16 cellular contexts compared by ENCODE assay signal in genomic region chr19:29590278-29590677, GRCh38. TPM values are rescaled to one million over a fixed set of nuclear protein-coding genes. Genes with fewer than 3 reads are reported as not detected.
DNase-seq lines count a peak whose midpoint lies in the region; ATAC-seq and TF ChIP-seq lines count a peak whose summit lies in the region.
"Had no signal": no experiment of that assay in that cellular context is flagged by ENCODE, and none has a peak within 500 bp of the region (broad histone marks: within the 10 kb centered on the region; RNA-seq: fewer than 3 reads in every experiment).

No MANE protein-coding gene starts in this region.

- DNase-seq in DMS 273 (lab: John Stamatoyannopoulos, UW; ENCODE audit: unreplicated experiment) (peak; percentile 11), DMS 273 treated with DMSO at 0.1 percent for 48 hours (lab: John Stamatoyannopoulos, UW) (no peak), DND-41 (no peak), iPS-NIHi7 (ENCODE audit: extremely low spot score) (peak; percentile 46), mesenteric fat pad (ENCODE audit: low spot score) (no peak), C1 segment of cervical spinal cord (lab: John Stamatoyannopoulos, UW) (no peak)
- DNase-seq in activated CD8-positive, alpha-beta memory T cell treated with anti-CD3 and anti-CD28 coated beads for 24 hours = no peak
- DNase-seq: AML-193, Karpas-422, NCI-H1417 treated with DMSO at 0.1 percent for 48 hours, NCI-H2029, NCI-H510A treated with DMSO at 0.1 percent for 48 hours, NCI-H82 had no signal

- TF ChIP-seq CTCF in DND-41 (IDR thresholded peaks at IDR 0.05; ENCODE audit: borderline replicate concordance, extremely low read depth, low read length, poor library complexity, severe bottlenecking) (peak; percentile 18), OCI-LY3 (IDR thresholded peaks at IDR 0.05; ENCODE audit: low read depth, low read length) (peak; percentile 34)

- H3K4me2 ChIP-seq in DND-41 (ENCODE audit: insufficient read depth, low read length) = no peak overlapping the region
- no peak overlapping the region for H3K4me2 ChIP-seq in OCI-LY3 (ENCODE audit: low read length)

- H3K27me3 ChIP-seq in DND-41 (ENCODE audit: insufficient read depth, low read length, poor library complexity) (peaks cover 14% of the 10 kb centered on the region), OCI-LY3 (ENCODE audit: low read depth, low read length) (peaks cover 57% of the 10 kb centered on the region)

- H3K79me2 ChIP-seq in DND-41 (ENCODE audit: insufficient read depth, low read length) = no peaks in the 10 kb centered on the region
- no peaks in the 10 kb centered on the region for H3K79me2 ChIP-seq in OCI-LY3 (ENCODE audit: low read length)

- H3K9me3 ChIP-seq in DND-41 (ENCODE audit: insufficient read depth, low read length, severe bottlenecking) = no peaks in the 10 kb centered on the region
- no peaks in the 10 kb centered on the region for H3K9me3 ChIP-seq in OCI-LY3 (ENCODE audit: insufficient read depth, low read length)
- H3K9me3 ChIP-seq: HAP-1 had no signal

- H2AFZ ChIP-seq in DND-41 (ENCODE audit: low read depth, low read length) = no peak overlapping the region
- no peak overlapping the region for H2AFZ ChIP-seq in OCI-LY3 (ENCODE audit: low read depth, low read length)

- H3K4me3 ChIP-seq in DND-41 (ENCODE audit: low read depth in 1 of 2, low read length in 2 of 2) (no peak overlapping the region), OCI-LY3 (ENCODE audit: low read length) (no peak overlapping the region)
- H3K4me3 ChIP-seq: HAP-1 had no signal

- H3K9ac ChIP-seq in DND-41 (ENCODE audit: low read depth, low read length) = no peak overlapping the region
- H3K9ac ChIP-seq in OCI-LY3 (ENCODE audit: low read length) = no peak overlapping the region

- ATAC-seq in DND-41 (ENCODE audit: insufficient read depth, low read depth) = no peak

- H3K27ac ChIP-seq in DND-41 (ENCODE audit: low read length) = no peak overlapping the region
- H3K27ac ChIP-seq in OCI-LY3 (ENCODE audit: low read length) = no peak overlapping the region
- H3K27ac ChIP-seq: 22Rv1 had no signal

- H4K20me1 ChIP-seq in DND-41 (ENCODE audit: insufficient read depth, low read length) (no peaks in the 10 kb centered on the region), OCI-LY3 (ENCODE audit: insufficient read depth, low read length) (no peaks in the 10 kb centered on the region)

- H3K36me3 ChIP-seq in DND-41 (ENCODE audit: insufficient read depth, low read length) = no peaks in the 10 kb centered on the region
- H3K36me3 ChIP-seq in OCI-LY3 (replicated peaks; ENCODE audit: low read depth, low read length) = no peaks in the 10 kb centered on the region
- H3K36me3 ChIP-seq: HAP-1 had no signal

- H3K4me1 ChIP-seq in DND-41 (ENCODE audit: insufficient read depth, low read length) = 0 out of 2 replicates have a peak, but pooled peaks cover 3% of the 10 kb centered on the region
- peaks cover 5% of the 10 kb centered on the region for H3K4me1 ChIP-seq in OCI-LY3 (ENCODE audit: low read length)
- H3K4me1 ChIP-seq: HAP-1 had no signal

RNA-seq across cellular contexts. Expression of gene POP4, which starts 15.8 kb away (rescaled TPM):
- total RNA-seq in mesenteric fat pad = 57.4 TPM

Comparison
In these comparisons a context has a peak if more than half of its experiments do, and no peak if none do; other contexts are left out.
1. DNase-seq: peak in DMS 273 (single experiment) and iPS-NIHi7 (single experiment); none in DMS 273 treated with DMSO at 0.1 percent for 48 hours (single experiment), DND-41 (single experiment), mesenteric fat pad (single experiment), activated CD8-positive, alpha-beta memory T cell treated with anti-CD3 and anti-CD28 coated beads for 24 hours (single experiment) and C1 segment of cervical spinal cord (0 of 14).